In genomic region chr4:93743638-93744037, GRCh38 we compare ENCODE assay signal across 2 cellular contexts.
A peak's percentile ranks its signal among the peaks of the same experiment; 100 is the strongest.
TF ChIP-seq lines count a peak whose summit lies in the region.

No MANE protein-coding gene starts in this region.

TF ChIP-seq in HEK293T, 16 proteins besides CTCF, POLR2A, EP300 and RAD21:
- TF ChIP-seq ELF4 (IDR thresholded peaks at IDR 0.05) (no peak), PKNOX1 (IDR thresholded peaks at IDR 0.05) (peak; percentile 72)

TF ChIP-seq in GM12878, 131 proteins besides CTCF, POLR2A, EP300 and RAD21:
- TF ChIP-seq SP1 (IDR thresholded peaks at IDR 0.05; ENCODE audit: low read depth, low read length): no peak
- peak; percentile 77 for TF ChIP-seq PKNOX1 (IDR thresholded peaks at IDR 0.05)
- TF ChIP-seq WRNIP1 (IDR thresholded peaks at IDR 0.05; ENCODE audit: borderline replicate concordance, low read depth, low read length): no peak
- TF ChIP-seq SMAD5 (IDR thresholded peaks at IDR 0.05; ENCODE audit: low read depth): no peak
- no peak for TF ChIP-seq BACH1 (IDR thresholded peaks at IDR 0.05; ENCODE audit: borderline replicate concordance)
- no peak for TF ChIP-seq TAF1 (IDR thresholded peaks at IDR 0.05; ENCODE audit: borderline replicate concordance, low read depth, low read length)
- no peak for TF ChIP-seq MAX (IDR thresholded peaks at IDR 0.05; ENCODE audit: low read depth, low read length)
- no peak for TF ChIP-seq MEF2B (IDR thresholded peaks at IDR 0.05; ENCODE audit: partially characterized antibody, poor library complexity, severe bottlenecking)
